8 cellular contexts compared by ENCODE assay signal in genomic region chr19:29528350-29528945, GRCh38. TPM values are rescaled to one million over a fixed set of nuclear protein-coding genes. Genes with fewer than 3 reads are reported as not detected.
DNase-seq lines count a peak whose midpoint lies in the region; ATAC-seq, FAIRE-seq and TF ChIP-seq lines count a peak whose summit lies in the region.

No MANE protein-coding gene starts in this region.

- DNase-seq in G401 (ENCODE audit: low spot score) (peak; percentile 89), NCI-H82 treated with DMSO at 0.1 percent for 48 hours (lab: John Stamatoyannopoulos, UW; ENCODE audit: unreplicated experiment) (peak; percentile 55), frontal cortex (ENCODE audit: low spot score in 2 of 2) (peak; percentile 84 to 91), omental fat pad (ENCODE audit: low spot score) (peak; percentile 27)
- peak; percentile 39 for DNase-seq in activated T-helper 9 cell treated with anti-CD3 and anti-CD28 coated beads, Interleukin-2, amount 50 U/mL, for 16 hours (ENCODE audit: low read depth)

- ATAC-seq in HG02798 (IDR thresholded peaks at IDR 0.05; ENCODE audit: poor library complexity, unreplicated experiment) (peak; percentile 60), omental fat pad (ENCODE audit: low FRiP score) (no peak), GM21528 (IDR thresholded peaks at IDR 0.05; ENCODE audit: low FRiP score, unreplicated experiment) (no peak)

- in situ Hi-C loops in G401 (cut with HindIII; ENCODE audit: low sequenced_read_pairs) = no loop called here

- no peak for FAIRE-seq in frontal cortex (lab: Jason Lieb, UNC)

- H3K27ac ChIP-seq in temporal lobe (ENCODE audit: low read depth, low read length) = peak overlapping the region; percentile 50

- TF ChIP-seq CTCF in omental fat pad (IDR thresholded peaks at IDR 0.05) = no peak

RNA-seq across cellular contexts. Expression of gene VSTM2B, which starts 2.7 kb away (rescaled TPM):
- 2.5 TPM in 1 of 2 replicates, not detected in the other for total RNA-seq in G401 (2014; rRNA removed; shearing (Covaris generic))
- total RNA-seq in frontal cortex = 28.9 TPM
- not detected for total RNA-seq in omental fat pad
- 15.5 TPM for total RNA-seq in temporal lobe

Comparison
In these comparisons a context has a peak if more than half of its experiments do, and no peak if none do; other contexts are left out.
1. DNase-seq: peak in every context shown above with its lines; median percentile 89 in G401; 88 in frontal cortex; 55 in NCI-H82 treated with DMSO at 0.1 percent for 48 hours; 39 in activated T-helper 9 cell treated with anti-CD3 and anti-CD28 coated beads, Interleukin-2, amount 50 U/mL, for 16 hours; 27 in omental fat pad.